In genomic region chr22:44711236-44711560, GRCh38 we compare ENCODE assay signal across 1 cellular context.
TF ChIP-seq lines count a peak whose summit lies in the region.

No MANE protein-coding gene starts in this region.

TF ChIP-seq in H1, 55 proteins besides CTCF, POLR2A, EP300 and RAD21 (continued from another document):
- TF ChIP-seq PHF8 (conservative IDR thresholded peaks at IDR 0.05; ENCODE audit: low read depth, low read length) = no peak
- TF ChIP-seq NANOG (IDR thresholded peaks at IDR 0.05; ENCODE audit: insufficient read depth, low read depth, low read length, poor library complexity, severe bottlenecking) = no peak
TF ChIP-seq in H1: peak in this region for 0.
